ENCODE assay signal across 17 cellular contexts in genomic region chr9:75858497-75859092, GRCh38.
"Had no signal": no experiment of that assay in that cellular context is flagged by ENCODE, and none has a peak within 500 bp of the region (broad histone marks: within the 10 kb centered on the region; RNA-seq: fewer than 3 reads in every experiment).

No MANE protein-coding gene starts in this region.

- FAIRE-seq: endothelial cell of umbilical vein, urothelium cell line had no signal

- DNase-seq: activated CD4-positive, CD25-positive, alpha-beta regulatory T cell treated with anti-CD3 and anti-CD28 coated beads, Interleukin-2, amount 50 U/mL, for 72 hours; activated naive CD8-positive, alpha-beta T cell treated with anti-CD3 and anti-CD28 coated beads, Interleukin-2, amount 10 ng/mL, durations not matched to agents 7 days and 5 days; effector CD8-positive, alpha-beta T cell; foreskin fibroblast; glutamatergic neuron; left ventricle myocardium inferior; mesenchymal stem cell; natural killer cell; posterior cingulate gyrus; retina; stimulated activated CD4-positive, alpha-beta T cell treated with anti-CD3 and anti-CD28 coated beads, Interleukin-15, amount 100 ng/mL, for 24 hours; stimulated activated CD4-positive, alpha-beta T cell treated with anti-CD3 and anti-CD28 coated beads, Interleukin-4, amount 100 ng/mL, for 1 hour; stimulated activated naive B cell treated with anti-CD40 and anti-IgM and Interleukin-4, amounts not matched to agents 10 μg/mL and 1 μg/mL and 100 μg/mL, for 72 hours; tibial artery had no signal

- ATAC-seq: natural killer cell had no signal

- H3K27me3 ChIP-seq: tibial artery had no signal

- H3K4me3 ChIP-seq: left ventricle myocardium inferior, skin epidermis, tibial artery had no signal

- H3K36me3 ChIP-seq: left ventricle myocardium inferior, tibial artery had no signal
